In genomic region chr16:11780988-11781680, GRCh38 we compare ENCODE assay signal across 11 cellular contexts. TPM values are rescaled to one million over a fixed set of nuclear protein-coding genes. Genes with fewer than 3 reads are reported as not detected.
DNase-seq lines count a peak whose midpoint lies in the region; ATAC-seq, FAIRE-seq and TF ChIP-seq lines count a peak whose summit lies in the region.
"Had no signal": no experiment of that assay in that cellular context is flagged by ENCODE, and none has a peak within 500 bp of the region (broad histone marks: within the 10 kb centered on the region; RNA-seq: fewer than 3 reads in every experiment).

No MANE protein-coding gene starts in this region.

- H3K4me1 ChIP-seq in cardiac muscle cell (ENCODE audit: low read depth): peaks cover 24% of the 10 kb centered on the region
- peaks cover 27 to 57% (median 40%) of the 10 kb centered on the region in 4 donors for H3K4me1 ChIP-seq in transverse colon

- H3K27ac ChIP-seq in cardiac muscle cell (peak overlapping the region; percentile 64), transverse colon (peak overlapping the region; percentile 7 to 94 (median 84))

- no peaks in the 10 kb centered on the region for H3K9me3 ChIP-seq in cardiac muscle cell (ENCODE audit: low read depth)
- no peaks in the 10 kb centered on the region for H3K9me3 ChIP-seq in transverse colon

- H3K4me1 Mint-ChIP-seq in T-cell (peaks cover 42 to 49% (median 48%) of the 10 kb centered on the region in 3 donors), glutamatergic neuron (ENCODE audit: low read depth, unreplicated experiment) (peaks cover 32% of the 10 kb centered on the region)

- TF ChIP-seq EP300 in transverse colon (IDR thresholded peaks at IDR 0.05; ENCODE audit: low read depth): no peak

- H3K4me3 Mint-ChIP-seq in T-cell (no peak overlapping the region), glutamatergic neuron (ENCODE audit: unreplicated experiment) (peak overlapping the region; percentile 74)

- POLR2A ChIA-PET in T-cell (lab: Charles Lee): interaction anchor here (0.5 to 1.4 kb wide), 5 partner anchors 37 to 1023 kb away, joined by 3 to 4 read pairs (median 4); partner anchors contain the start of gene TXNDC11 (in 1 of the 2)

- no peak for FAIRE-seq in GM12891 (lab: Jason Lieb, UNC)
- FAIRE-seq: bronchial epithelial cell had no signal

- in situ Hi-C loops in transverse colon (cut with MboI; ENCODE audit: low pct_ligation_motif_present in 1 of 4, low pct_unique_long_range_greater_than_20kb in 1 of 4, low sequenced_read_pairs in 3 of 4): no loop called here

- intact Hi-C loops in left ventricle myocardium superior (cut with micrococcal nuclease): no loop called here
- intact Hi-C loops in transverse colon (cut with DNase I; ENCODE audit: low total_unique reads): no loop called here

- H3K27me3 Mint-ChIP-seq in T-cell: no peaks in the 10 kb centered on the region
- peaks cover 4% of the 10 kb centered on the region for H3K27me3 Mint-ChIP-seq in glutamatergic neuron (ENCODE audit: unreplicated experiment)

- DNase-seq in cardiac muscle cell (ENCODE audit: low read depth in 1 of 2, low spot score in 1 of 2): peak in 1 of 2 donors; percentile 59
- no peak for DNase-seq in left ventricle myocardium superior
- no peak for DNase-seq in T-cell
- DNase-seq in glutamatergic neuron: no peak
- DNase-seq in transverse colon: no peak
- no peak for DNase-seq in GM12891 (ENCODE audit: insufficient read length, low spot score)
- no peak for DNase-seq in HuH-7.5 (ENCODE audit: low spot score)
- DNase-seq in LoVo (ENCODE audit: low spot score): no peak
- DNase-seq: stimulated activated CD4-positive, alpha-beta T cell treated with anti-CD3 and anti-CD28 coated beads, Interleukin-15, amount 100 ng/mL, for 24 hours; T1000 had no signal

- H3K4me3 ChIP-seq in cardiac muscle cell (no peak overlapping the region), transverse colon (no peak overlapping the region)

- H3K9me3 Mint-ChIP-seq in T-cell (no peaks in the 10 kb centered on the region), glutamatergic neuron (ENCODE audit: unreplicated experiment) (peaks cover 6% of the 10 kb centered on the region)

- peaks cover 10% of the 10 kb centered on the region for H3K36me3 Mint-ChIP-seq in T-cell
- no peaks in the 10 kb centered on the region for H3K36me3 Mint-ChIP-seq in glutamatergic neuron (ENCODE audit: unreplicated experiment)

- CTCF ChIA-PET in T-cell (lab: Charles Lee): interaction anchor here in 1 of 2 donors (0.6 to 3.6 kb wide), 3 partner anchors 16 to 805 kb away, joined by 3 to 19 read pairs (median 3); partner anchors contain the start of gene ZC3H7A

- 66 to 89% methylated on average over 4 of the region's 4 CpGs for WGBS in transverse colon (ENCODE audit: low coverage in 1 of 2), 2 donors

- ATAC-seq in left ventricle myocardium superior (no peak), T-cell (replicated peaks in 1 of 4) (no peak)

- TF ChIP-seq CTCF in cardiac muscle cell (IDR thresholded peaks at IDR 0.05; ENCODE audit: low read depth, low read length) (no peak), glutamatergic neuron (IDR thresholded peaks at IDR 0.05; ENCODE audit: partially characterized antibody, unreplicated experiment) (no peak), transverse colon (IDR thresholded peaks at IDR 0.05) (no peak)

- H3K27ac Mint-ChIP-seq in T-cell: peak overlapping the region; percentile 46 to 97
- H3K27ac Mint-ChIP-seq in glutamatergic neuron (ENCODE audit: unreplicated experiment): peak overlapping the region; percentile 96

- H3K36me3 ChIP-seq in cardiac muscle cell (peaks cover 27% of the 10 kb centered on the region), transverse colon (peaks cover 0 to 31% (median 5%) of the 10 kb centered on the region in 4 donors)

- no peak for TF ChIP-seq POLR2A in transverse colon (IDR thresholded peaks at IDR 0.05)
- TF ChIP-seq POLR2A in GM12891 (IDR thresholded peaks at IDR 0.05; ENCODE audit: low read depth, low read length): no peak

- no peaks in the 10 kb centered on the region for H3K27me3 ChIP-seq in cardiac muscle cell
- H3K27me3 ChIP-seq in transverse colon: no peaks in the 10 kb centered on the region

TF ChIP-seq in GM12891, 5 proteins besides CTCF, POLR2A, EP300 and RAD21:
- TF ChIP-seq TAF1 (IDR thresholded peaks at IDR 0.05; ENCODE audit: low read depth, low read length) (no peak), POU2F2 (IDR thresholded peaks at IDR 0.05; ENCODE audit: low read depth, low read length) (no peak), POLR2AphosphoS5 (IDR thresholded peaks at IDR 0.05; ENCODE audit: low read depth, low read length) (no peak), PAX5 (IDR thresholded peaks at IDR 0.05; ENCODE audit: insufficient read depth, low read length, severe bottlenecking) (no peak), SPI1 (IDR thresholded peaks at IDR 0.05; ENCODE audit: low read depth, low read length) (no peak)

RNA-seq across cellular contexts. Expression of gene ZC3H7A, which starts 15.9 kb away (rescaled TPM):
- total RNA-seq in cardiac muscle cell: 36.5 and 55.5 TPM in 2 replicates
- polyA plus RNA-seq in cardiac muscle cell: 44.7 and 73.5 TPM in 2 replicates
- total RNA-seq in left ventricle myocardium superior: 24.5 TPM
- total RNA-seq in T-cell: 100 to 1,000 TPM in 1 of 5 donors, 10 to 100 TPM in 4; 57.6 to 115 (median 68.2) TPM
- total RNA-seq in glutamatergic neuron (ENCODE audit: unreplicated experiment): 87.7 TPM
- total RNA-seq in transverse colon: 10 to 100 TPM; 38.1 to 92.0 (median 63.3) TPM
- polyA plus RNA-seq in GM12891 (2012; ENCODE audit: low read depth, missing spikeins): 57.8 TPM

RNA-seq across cellular contexts. Expression of gene TXNDC11, which starts 38.5 kb away (rescaled TPM):
- 43.0 and 46.6 TPM in 2 replicates for total RNA-seq in cardiac muscle cell
- polyA plus RNA-seq in cardiac muscle cell: 26.6 and 29.4 TPM in 2 replicates
- 20.8 TPM for total RNA-seq in left ventricle myocardium superior
- 10 to 100 TPM; 44.0 to 76.3 (median 54.0) TPM for total RNA-seq in T-cell
- 18.4 TPM for total RNA-seq in glutamatergic neuron (ENCODE audit: unreplicated experiment)
- 100 to 1,000 TPM in 1 of 4 donors, 10 to 100 TPM in 3; 66.8 to 105 (median 71.1) TPM for total RNA-seq in transverse colon
- 31.7 TPM for polyA plus RNA-seq in GM12891 (2012; ENCODE audit: low read depth, missing spikeins)
